In genomic region chr1:186985889-186986491, GRCh38 we compare ENCODE assay signal across 8 cellular contexts.
DNase-seq lines count a peak whose midpoint lies in the region; ATAC-seq, FAIRE-seq and TF ChIP-seq lines count a peak whose summit lies in the region.

No MANE protein-coding gene starts in this region.

- FAIRE-seq in GM12891 (lab: Jason Lieb, UNC) = peak; percentile 80

- H3K27ac ChIP-seq in left ventricle myocardium inferior (replicated peaks) = no peak overlapping the region

- H3K27ac Mint-ChIP-seq in activated B cell treated with CpG ODN at 0.5 μM for 24 hours = no peak overlapping the region

- DNase-seq in ACHN = peak; percentile 69
- peak; percentile 10 for DNase-seq in GM12891 (ENCODE audit: insufficient read length, low spot score)
- peak; percentile 15 for DNase-seq in NCI-H2107 (lab: John Stamatoyannopoulos, UW)
- no peak for DNase-seq in activated B cell treated with CpG ODN at 0.5 μM for 24 hours
- DNase-seq in left ventricle myocardium inferior = no peak
- no peak for DNase-seq in sciatic nerve (ENCODE audit: low spot score)
- no peak for DNase-seq in stimulated activated CD8-positive, alpha-beta memory T cell treated with anti-CD3 and anti-CD28 coated beads, Interleukin-4, amount 100 ng/mL, for 48 hours

- H3K36me3 ChIP-seq in left ventricle myocardium inferior = no peaks in the 10 kb centered on the region

- no peak overlapping the region for H3K4me3 ChIP-seq in left ventricle myocardium inferior

- no peaks in the 10 kb centered on the region for H3K4me1 ChIP-seq in left ventricle myocardium inferior

- H3K9me3 ChIP-seq in left ventricle myocardium inferior (replicated peaks) = no peaks in the 10 kb centered on the region

- no peaks in the 10 kb centered on the region for H3K27me3 Mint-ChIP-seq in activated B cell treated with CpG ODN at 0.5 μM for 24 hours

- POLR2A ChIA-PET in activated B cell treated with CpG ODN at 0.5 μM for 24 hours (lab: Charles Lee) = no interaction called here

- TF ChIP-seq CTCF in activated B cell treated with CpG ODN at 0.5 μM for 24 hours (IDR thresholded peaks at IDR 0.05) (no peak), left ventricle myocardium inferior (IDR thresholded peaks at IDR 0.05; ENCODE audit: borderline replicate concordance) (peak; percentile 77)

- CTCF ChIA-PET in activated B cell treated with CpG ODN at 0.5 μM for 24 hours (lab: Charles Lee) = interaction anchor here (1.0 to 1.7 kb wide), 8 partner anchors 9 to 611 kb away, joined by 4 to 14 read pairs (median 6); partner anchors contain the start of genes ODR4 and TPR

- in situ Hi-C loops in ACHN (cut with HindIII; ENCODE audit: low pct_ligation_motif_present, low pct_unique_long_range_greater_than_20kb, low sequenced_read_pairs) = loop anchor here (25.0 kb wide), 1 partner anchor 374 kb away; no protein-coding TSS in a partner anchor

- H3K4me3 Mint-ChIP-seq in activated B cell treated with CpG ODN at 0.5 μM for 24 hours = no peak overlapping the region

- no peaks in the 10 kb centered on the region for H3K4me1 Mint-ChIP-seq in activated B cell treated with CpG ODN at 0.5 μM for 24 hours

- intact Hi-C loops in activated B cell treated with CpG ODN at 0.5 μM for 24 hours (cut with micrococcal nuclease) = loop anchor here (1.0 to 10.0 kb wide), 5 partner anchors 261 to 1171 kb away; no protein-coding TSS in a partner anchor
- intact Hi-C loops in left ventricle myocardium inferior (cut with micrococcal nuclease) = loop anchor here (5.0 to 10.0 kb wide), 2 partner anchors 379 to 501 kb away; no protein-coding TSS in a partner anchor
- intact Hi-C loops in sciatic nerve (cut with DNase I) = loop anchor here (10.0 kb wide), 1 partner anchor 501 kb away; no protein-coding TSS in a partner anchor

- no peaks in the 10 kb centered on the region for H3K27me3 ChIP-seq in left ventricle myocardium inferior (ENCODE audit: low read depth)

- H3K36me3 Mint-ChIP-seq in activated B cell treated with CpG ODN at 0.5 μM for 24 hours (ENCODE audit: low read depth) = no peaks in the 10 kb centered on the region

- ATAC-seq in HG02884 (IDR thresholded peaks at IDR 0.05; ENCODE audit: unreplicated experiment) (peak; percentile 79), activated B cell treated with CpG ODN at 0.5 μM for 24 hours (ENCODE audit: low read depth) (peak; percentile 31), sciatic nerve (peak; percentile 86)

- H3K9me3 Mint-ChIP-seq in activated B cell treated with CpG ODN at 0.5 μM for 24 hours = no peaks in the 10 kb centered on the region

- TF ChIP-seq POLR2A in GM12891 (IDR thresholded peaks at IDR 0.05; ENCODE audit: low read depth, low read length) = no peak

TF ChIP-seq in GM12891, 5 proteins besides CTCF, POLR2A, EP300 and RAD21:
- TF ChIP-seq PAX5 (IDR thresholded peaks at IDR 0.05; ENCODE audit: insufficient read depth, low read length, severe bottlenecking) = no peak
- no peak for TF ChIP-seq TAF1 (IDR thresholded peaks at IDR 0.05; ENCODE audit: low read depth, low read length)
- TF ChIP-seq POU2F2 (IDR thresholded peaks at IDR 0.05; ENCODE audit: low read depth, low read length) = no peak
- no peak for TF ChIP-seq POLR2AphosphoS5 (IDR thresholded peaks at IDR 0.05; ENCODE audit: low read depth, low read length)
- no peak for TF ChIP-seq SPI1 (IDR thresholded peaks at IDR 0.05; ENCODE audit: low read depth, low read length)

Comparison
In these comparisons a context has a peak if more than half of its experiments do, and no peak if none do; other contexts are left out.
1. DNase-seq: peak in ACHN (single experiment), GM12891 (single experiment) and NCI-H2107 (single experiment); none in activated B cell treated with CpG ODN at 0.5 μM for 24 hours (single experiment), left ventricle myocardium inferior (single experiment), sciatic nerve (single experiment) and stimulated activated CD8-positive, alpha-beta memory T cell treated with anti-CD3 and anti-CD28 coated beads, Interleukin-4, amount 100 ng/mL, for 48 hours (single experiment).
2. ATAC-seq: peak in every context shown above with its lines; median percentile 86 in sciatic nerve; 79 in HG02884; 31 in activated B cell treated with CpG ODN at 0.5 μM for 24 hours.